ENCODE assay signal across 9 cellular contexts in genomic region chr1:218499021-218499691, GRCh38.
DNase-seq lines count a peak whose midpoint lies in the region; ATAC-seq, FAIRE-seq and TF ChIP-seq lines count a peak whose summit lies in the region.
"Had no signal": no experiment of that assay in that cellular context is flagged by ENCODE, and none has a peak within 500 bp of the region (broad histone marks: within the 10 kb centered on the region; RNA-seq: fewer than 3 reads in every experiment).

No MANE protein-coding gene starts in this region.

- no peak for ATAC-seq in K562
- no peak for ATAC-seq in natural killer cell treated with Interleukin-12 subunit alpha and Interleukin-12 subunit beta and Interleukin-15 and Interleukin-18, amount 100 ng/mL, for 72 hours

- intact Hi-C loops in K562 (cut with micrococcal nuclease) = no loop called here

- peak overlapping the region; percentile 17 for H3K4me3 Mint-ChIP-seq in type B pancreatic cell
- no peak overlapping the region for H3K4me3 Mint-ChIP-seq in activated naive CD4-positive, alpha-beta T cell treated with anti-CD3 and anti-CD28 coated beads, Interleukin-2, amount 10 ng/mL, durations not matched to agents 7 days and 5 days
- H3K4me3 Mint-ChIP-seq in natural killer cell treated with Interleukin-12 subunit alpha and Interleukin-12 subunit beta and Interleukin-15 and Interleukin-18, amount 100 ng/mL, for 72 hours = no peak overlapping the region

- H3K9me3 ChIP-seq in K562 (replicated peaks; ENCODE audit: control insufficient read depth, insufficient read depth, low read depth, low read length) = no peaks in the 10 kb centered on the region

- H3K4me2 ChIP-seq in K562 (ENCODE audit: insufficient read depth, low read length) = no peak overlapping the region

- no peaks in the 10 kb centered on the region for H3K36me3 Mint-ChIP-seq in type B pancreatic cell
- no peaks in the 10 kb centered on the region for H3K36me3 Mint-ChIP-seq in activated naive CD4-positive, alpha-beta T cell treated with anti-CD3 and anti-CD28 coated beads, Interleukin-2, amount 10 ng/mL, durations not matched to agents 7 days and 5 days
- H3K36me3 Mint-ChIP-seq in natural killer cell treated with Interleukin-12 subunit alpha and Interleukin-12 subunit beta and Interleukin-15 and Interleukin-18, amount 100 ng/mL, for 72 hours = no peaks in the 10 kb centered on the region

- no peak for TF ChIP-seq POLR2A in K562 (conservative IDR thresholded peaks at IDR 0.05)

- no peak for TF ChIP-seq CTCF in K562 (IDR thresholded peaks at IDR 0.05 in 2 of 3, conservative IDR thresholded peaks at IDR 0.05 in 1 of 3; ENCODE audit: insufficient read depth in 2 of 3, low read depth in 1 of 3, low read length in 3 of 3)
- TF ChIP-seq CTCF in kidney epithelial cell (IDR thresholded peaks at IDR 0.05; ENCODE audit: insufficient read depth, low read length, poor library complexity, severe bottlenecking) = no peak
- TF ChIP-seq CTCF in type B pancreatic cell (conservative IDR thresholded peaks at IDR 0.05) = no peak

- no peak overlapping the region for H3K27ac ChIP-seq in K562 (ENCODE audit: extremely low read depth, low read depth, low read length)

- H3K36me3 ChIP-seq in K562 (ENCODE audit: control insufficient read depth, insufficient read depth, low read length) = no peaks in the 10 kb centered on the region
- H3K36me3 ChIP-seq in kidney epithelial cell (ENCODE audit: control insufficient read depth, insufficient read depth, low read length) = no peaks in the 10 kb centered on the region

- no peaks in the 10 kb centered on the region for H3K27me3 Mint-ChIP-seq in type B pancreatic cell
- no peaks in the 10 kb centered on the region for H3K27me3 Mint-ChIP-seq in activated naive CD4-positive, alpha-beta T cell treated with anti-CD3 and anti-CD28 coated beads, Interleukin-2, amount 10 ng/mL, durations not matched to agents 7 days and 5 days
- peaks cover 0 to 11% of the 10 kb centered on the region in 2 donors for H3K27me3 Mint-ChIP-seq in natural killer cell treated with Interleukin-12 subunit alpha and Interleukin-12 subunit beta and Interleukin-15 and Interleukin-18, amount 100 ng/mL, for 72 hours

- H2AFZ ChIP-seq in K562 (ENCODE audit: low read depth, low read length) = 0 out of 2 replicates have a peak overlapping the region, but pooled peaks have one; percentile 18

- no peak for FAIRE-seq in K562 (lab: Jason Lieb, UNC)
- FAIRE-seq: endometrium had no signal

- H3K27ac Mint-ChIP-seq in type B pancreatic cell = peak overlapping the region; percentile 59
- no peak overlapping the region for H3K27ac Mint-ChIP-seq in activated naive CD4-positive, alpha-beta T cell treated with anti-CD3 and anti-CD28 coated beads, Interleukin-2, amount 10 ng/mL, durations not matched to agents 7 days and 5 days
- no peak overlapping the region for H3K27ac Mint-ChIP-seq in natural killer cell treated with Interleukin-12 subunit alpha and Interleukin-12 subunit beta and Interleukin-15 and Interleukin-18, amount 100 ng/mL, for 72 hours

- H3K9ac ChIP-seq in K562 (ENCODE audit: insufficient read depth in 1 of 2, low read depth in 2 of 2, low read length in 2 of 2) = no peak overlapping the region

- no peaks in the 10 kb centered on the region for H3K4me1 ChIP-seq in K562 (replicated peaks in 1 of 2; ENCODE audit: control insufficient read depth in 2 of 2, insufficient read depth in 2 of 2, low read length in 2 of 2)

- CTCF ChIA-PET in K562 (lab: Yijun Ruan, JAX; ENCODE audit: low intra/inter-chr PET ratio) = no interaction called here
- CTCF ChIA-PET in activated naive CD4-positive, alpha-beta T cell treated with anti-CD3 and anti-CD28 coated beads, Interleukin-2, amount 10 ng/mL, durations not matched to agents 7 days and 5 days (lab: Charles Lee) = no interaction called here

- H3K27me3 ChIP-seq in K562 (ENCODE audit: control insufficient read depth in 2 of 2, insufficient read depth in 2 of 2, low read length in 2 of 2) (peaks cover 0 to 4% of the 10 kb centered on the region in 2 experiments; a peak in 1 of 5 replicates), kidney epithelial cell (ENCODE audit: control insufficient read depth, insufficient read depth, low read length) (no peaks in the 10 kb centered on the region)

- BruUV-seq in K562 (replicated peaks; lab: Mats Ljungman, UMichigan) = no TSS peak

- 2% methylated on average over 4 of the region's 4 CpGs for WGBS in K562 (ENCODE audit: insufficient coverage, low coverage, missing lambda C conversion rate)

- no peaks in the 10 kb centered on the region for H4K20me1 ChIP-seq in K562 (replicated peaks; ENCODE audit: control insufficient read depth, insufficient read depth, low read length)

- TF ChIP-seq RAD21 in Ishikawa (IDR thresholded peaks at IDR 0.05; ENCODE audit: low read depth) (no peak), K562 (CRISPR knock-in tag; conservative IDR thresholded peaks at IDR 0.05 in 1 of 2, IDR thresholded peaks at IDR 0.05 in 1 of 2) (no peak)

- no peaks in the 10 kb centered on the region for H3K9me3 Mint-ChIP-seq in type B pancreatic cell
- H3K9me3 Mint-ChIP-seq in activated naive CD4-positive, alpha-beta T cell treated with anti-CD3 and anti-CD28 coated beads, Interleukin-2, amount 10 ng/mL, durations not matched to agents 7 days and 5 days = no peaks in the 10 kb centered on the region
- H3K9me3 Mint-ChIP-seq in natural killer cell treated with Interleukin-12 subunit alpha and Interleukin-12 subunit beta and Interleukin-15 and Interleukin-18, amount 100 ng/mL, for 72 hours = no peaks in the 10 kb centered on the region

- in situ Hi-C loops in K562 (cut with MboI) = no loop called here

- peaks cover 22% of the 10 kb centered on the region for H3K4me1 Mint-ChIP-seq in type B pancreatic cell (ENCODE audit: unreplicated experiment)
- H3K4me1 Mint-ChIP-seq in activated naive CD4-positive, alpha-beta T cell treated with anti-CD3 and anti-CD28 coated beads, Interleukin-2, amount 10 ng/mL, durations not matched to agents 7 days and 5 days = no peaks in the 10 kb centered on the region
- peaks cover 0 to 3% of the 10 kb centered on the region in 2 donors for H3K4me1 Mint-ChIP-seq in natural killer cell treated with Interleukin-12 subunit alpha and Interleukin-12 subunit beta and Interleukin-15 and Interleukin-18, amount 100 ng/mL, for 72 hours (ENCODE audit: low read depth in 2 of 2)

- H3K9me1 ChIP-seq in K562 (ENCODE audit: control insufficient read depth, insufficient read depth, low read length) = no peaks in the 10 kb centered on the region

- H3K79me2 ChIP-seq in K562 (ENCODE audit: control insufficient read depth, insufficient read depth, low read length) = no peaks in the 10 kb centered on the region

- H3K4me3 ChIP-seq in K562 (no peak overlapping the region), kidney epithelial cell (ENCODE audit: low read depth, low read length) (no peak overlapping the region)

- TF ChIP-seq EP300 in Ishikawa (IDR thresholded peaks at IDR 0.05; ENCODE audit: borderline replicate concordance) = peak; percentile 65
- no peak for TF ChIP-seq EP300 in K562 (IDR thresholded peaks at IDR 0.05; ENCODE audit: low read length)

- POLR2A ChIA-PET in K562 (lab: Yijun Ruan, JAX) = interaction anchor here (1.0 kb wide), 1 partner anchor 257 kb away, joined by 3 read pairs; no protein-coding TSS in a partner anchor

- DNase-seq in K562 (ENCODE audit: extremely low read depth in 1 of 4, low spot score in 3 of 4) = no peak
- peak; percentile 72 for DNase-seq in kidney epithelial cell (ENCODE audit: low read depth)
- DNase-seq in type B pancreatic cell (ENCODE audit: extremely low spot score, unreplicated experiment) = no peak
- no peak for DNase-seq in RKO (ENCODE audit: low spot score)
- DNase-seq in activated naive CD4-positive, alpha-beta T cell treated with anti-CD3 and anti-CD28 coated beads, Interleukin-2, amount 10 ng/mL, durations not matched to agents 7 days and 5 days = no peak
- DNase-seq in natural killer cell treated with Interleukin-12 subunit alpha and Interleukin-12 subunit beta and Interleukin-15 and Interleukin-18, amount 100 ng/mL, for 72 hours (ENCODE audit: low spot score) = no peak
- DNase-seq: T1000 had no signal

TF ChIP-seq in Ishikawa, 13 proteins besides CTCF, POLR2A, EP300 and RAD21 (continues in another document):
- no peak for TF ChIP-seq TEAD4 (IDR thresholded peaks at IDR 0.05)
- no peak for TF ChIP-seq CEBPB (IDR thresholded peaks at IDR 0.05)
- TF ChIP-seq CREB1 (IDR thresholded peaks at IDR 0.05; ENCODE audit: low read depth) = no peak

TF ChIP-seq in K562, 482 proteins besides CTCF, POLR2A, EP300 and RAD21:
- no peak for TF ChIP-seq NFYB (IDR thresholded peaks at IDR 0.05; ENCODE audit: extremely low read depth, insufficient read length)
- TF ChIP-seq MAZ (CRISPR knock-in tag; conservative IDR thresholded peaks at IDR 0.05 in 1 of 2, IDR thresholded peaks at IDR 0.05 in 1 of 2) = no peak
- no peak for TF ChIP-seq HDAC3 (IDR thresholded peaks at IDR 0.05; ENCODE audit: borderline replicate concordance, partially characterized antibody)
- no peak for TF ChIP-seq ZBTB49 (CRISPR knock-in tag; IDR thresholded peaks at IDR 0.05; ENCODE audit: borderline replicate concordance)
- TF ChIP-seq ZNF165 (CRISPR knock-in tag; IDR thresholded peaks at IDR 0.05; ENCODE audit: borderline replicate concordance) = no peak
- TF ChIP-seq FOXP1 (CRISPR knock-in tag; IDR thresholded peaks at IDR 0.05) = no peak
- no peak for TF ChIP-seq FOXM1 (IDR thresholded peaks at IDR 0.05; ENCODE audit: low read depth)
- no peak for TF ChIP-seq FOXM1 (CRISPR knock-in tag; IDR thresholded peaks at IDR 0.05; ENCODE audit: low read depth)
TF ChIP-seq in K562: peak in this region for 0.
